ENCODE assay signal across 11 cellular contexts in genomic region chr15:73564255-73564654, GRCh38.
DNase-seq lines count a peak whose midpoint lies in the region; ATAC-seq, FAIRE-seq and TF ChIP-seq lines count a peak whose summit lies in the region.
"Had no signal": no experiment of that assay in that cellular context is flagged by ENCODE, and none has a peak within 500 bp of the region (broad histone marks: within the 10 kb centered on the region; RNA-seq: fewer than 3 reads in every experiment).

No MANE protein-coding gene starts in this region.

- no peaks in the 10 kb centered on the region for H3K4me1 ChIP-seq in small intestine (ENCODE audit: control insufficient read depth in 2 of 2, insufficient read depth in 1 of 2, low read depth in 1 of 2, low read length in 1 of 2)
- no peaks in the 10 kb centered on the region for H3K4me1 ChIP-seq in vagina

- H3K27me3 Mint-ChIP-seq in brain = no peaks in the 10 kb centered on the region

- DNase-seq in Daoy (ENCODE audit: low read depth) (peak; percentile 65), MV-4-11 (lab: John Stamatoyannopoulos, UW) (peak; percentile 90), myocyte (ENCODE audit: low read depth) (peak; percentile 96), small intestine (no peak), vagina (ENCODE audit: extremely low spot score in 2 of 2) (no peak)
- DNase-seq in stimulated activated CD4-positive, alpha-beta T cell treated with anti-CD3 and anti-CD28 coated beads, Interleukin-2, amount 100 ng/mL, for 48 hours = no peak
- DNase-seq: NCI-H1930, ovary had no signal

- no peaks in the 10 kb centered on the region for H3K27me3 ChIP-seq in small intestine (ENCODE audit: control insufficient read depth in 2 of 2, insufficient read depth in 2 of 2, low read length in 2 of 2)
- no peaks in the 10 kb centered on the region for H3K27me3 ChIP-seq in vagina
- H3K27me3 ChIP-seq: ovary had no signal

- H3K4me3 ChIP-seq in small intestine (ENCODE audit: low read depth in 1 of 2, low read length in 2 of 2) = no peak overlapping the region
- no peak overlapping the region for H3K4me3 ChIP-seq in vagina
- H3K4me3 ChIP-seq: ovary had no signal

- intact Hi-C loops in vagina (cut with DNase I) = no loop called here

- peaks cover 22% of the 10 kb centered on the region for H3K4me1 Mint-ChIP-seq in brain

- H3K9me3 Mint-ChIP-seq in brain = no peaks in the 10 kb centered on the region

- FAIRE-seq in small intestine (lab: Jason Lieb, UNC) = no peak
- FAIRE-seq: GM19239 had no signal

- no peak for TF ChIP-seq POLR2A in vagina (IDR thresholded peaks at IDR 0.05)

- H3K36me3 ChIP-seq in small intestine (ENCODE audit: control insufficient read depth in 2 of 2, insufficient read depth in 2 of 2, low read length in 2 of 2) (peaks cover 13 to 34% of the 10 kb centered on the region in 2 donors), vagina (peaks cover 5 to 56% of the 10 kb centered on the region in 2 donors)
- H3K36me3 ChIP-seq: ovary had no signal

- H3K4me3 Mint-ChIP-seq in brain = no peak overlapping the region

- H3K9me3 ChIP-seq in small intestine (ENCODE audit: control insufficient read depth, low read depth) (no peaks in the 10 kb centered on the region), vagina (no peaks in the 10 kb centered on the region)
- H3K9me3 ChIP-seq: ovary had no signal

- TF ChIP-seq CTCF in brain (conservative IDR thresholded peaks at IDR 0.05) = peak in 1 of 2 experiments; percentile 9
- no peak for TF ChIP-seq CTCF in vagina (IDR thresholded peaks at IDR 0.05)

- H3K27ac ChIP-seq in small intestine (ENCODE audit: low read depth in 1 of 2, low read length in 1 of 2) = no peak overlapping the region
- no peak overlapping the region for H3K27ac ChIP-seq in vagina
- H3K27ac ChIP-seq: ovary had no signal

- peaks cover 17% of the 10 kb centered on the region for H3K36me3 Mint-ChIP-seq in brain

- H3K27ac Mint-ChIP-seq in brain = peak overlapping the region; percentile 19 to 78 (median 52)

- 54 to 75% (median 62%) methylated on average over 6 of the region's 6 CpGs for WGBS in small intestine, 3 donors

- no peak for ATAC-seq in activated CD4-positive, CD25-positive, alpha-beta regulatory T cell treated with anti-CD3 and anti-CD28 coated beads, Interleukin-2, amount 50 U/mL, for 24 hours

Comparison
In these comparisons a context has a peak if more than half of its experiments do, and no peak if none do; other contexts are left out.
1. DNase-seq: peak in Daoy (single experiment), MV-4-11 (single experiment) and myocyte (single experiment); none in small intestine (single experiment), stimulated activated CD4-positive, alpha-beta T cell treated with anti-CD3 and anti-CD28 coated beads, Interleukin-2, amount 100 ng/mL, for 48 hours (0 of 2) and vagina (0 of 2).